In genomic region chr3:186653984-186654383, GRCh38 we compare ENCODE assay signal across 16 cellular contexts. TPM values are rescaled to one million over a fixed set of nuclear protein-coding genes. Genes with fewer than 3 reads are reported as not detected.
DNase-seq lines count a peak whose midpoint lies in the region; ATAC-seq lines count a peak whose summit lies in the region.
"Had no signal": no experiment of that assay in that cellular context is flagged by ENCODE, and none has a peak within 500 bp of the region (broad histone marks: within the 10 kb centered on the region; RNA-seq: fewer than 3 reads in every experiment).

No MANE protein-coding gene starts in this region.

- H2BK5ac ChIP-seq in neuronal stem cell (ENCODE audit: low read length): no peak overlapping the region

- H2AK5ac ChIP-seq in neuronal stem cell (ENCODE audit: low read depth, low read length): no peak overlapping the region

- H3K4ac ChIP-seq in neuronal stem cell (ENCODE audit: low read length): no peak overlapping the region

- H2AFZ ChIP-seq in Karpas-422 (ENCODE audit: low read length) (peak overlapping the region; percentile 71; the same call in 1 of the 2 replicates), neuronal stem cell (ENCODE audit: low read length) (peak overlapping the region; percentile 77)

- H2BK120ac ChIP-seq in neuronal stem cell (ENCODE audit: low read depth, low read length): no peak overlapping the region

- H3K4me2 ChIP-seq in Karpas-422 (ENCODE audit: low read depth, low read length, poor library complexity, severe bottlenecking) (peak overlapping the region; percentile 53), neuronal stem cell (ENCODE audit: insufficient read depth, low read length, poor library complexity, severe bottlenecking) (peak overlapping the region; percentile 2)

- peak overlapping the region; percentile 50 for H3K9ac ChIP-seq in Karpas-422 (ENCODE audit: low read length)
- H3K9ac ChIP-seq in neuronal stem cell (ENCODE audit: low read depth, low read length, poor library complexity): no peak overlapping the region

- H3K27me3 ChIP-seq in Karpas-422 (ENCODE audit: low read length) (no peaks in the 10 kb centered on the region), neuronal stem cell (ENCODE audit: control insufficient read depth in 3 of 3, insufficient read depth in 3 of 3, low read depth in 1 of 3, low read length in 3 of 3) (no peaks in the 10 kb centered on the region)
- H3K27me3 ChIP-seq: sigmoid colon had no signal

- H3K79me2 ChIP-seq in Karpas-422 (ENCODE audit: low read length): no peaks in the 10 kb centered on the region

- H3K36me3 ChIP-seq in Karpas-422 (ENCODE audit: insufficient read depth, low read length) (no peaks in the 10 kb centered on the region), neuronal stem cell (replicated peaks in 1 of 2; ENCODE audit: control insufficient read depth in 2 of 2, insufficient read depth in 2 of 2, low read length in 2 of 2) (no peaks in the 10 kb centered on the region)
- H3K36me3 ChIP-seq: sigmoid colon had no signal

- no peaks in the 10 kb centered on the region for H3K79me1 ChIP-seq in neuronal stem cell (ENCODE audit: low read depth, low read length)

- peak overlapping the region; percentile 10; the same call in 1 of the 2 replicates for H3K4me3 ChIP-seq in Karpas-422 (ENCODE audit: low read length)
- no peak overlapping the region for H3K4me3 ChIP-seq in neuronal stem cell (ENCODE audit: low read length in 2 of 2)
- H3K4me3 ChIP-seq: sigmoid colon had no signal

- ATAC-seq in HG03280 (IDR thresholded peaks at IDR 0.05; ENCODE audit: unreplicated experiment): no peak
- ATAC-seq in HG02981 (IDR thresholded peaks at IDR 0.05; ENCODE audit: unreplicated experiment): no peak

- DNase-seq in ELR (ENCODE audit: low read depth): peak; percentile 9
- DNase-seq in Karpas-422: no peak
- DNase-seq in ecto neural progenitor cell (ENCODE audit: low spot score): peak; percentile 69
- peak; percentile 27 for DNase-seq in neuronal stem cell (ENCODE audit: low spot score)
- no peak for DNase-seq in kidney tubule cell (ENCODE audit: low spot score)
- DNase-seq: activated CD4-positive, alpha-beta memory T cell treated with anti-CD3 and anti-CD28 coated beads for 36 hours; activated gamma-delta T cell treated with Interleukin-2 at 50 U/mL for 16 hours; COR-L47; MV-4-11; NK-92 treated with Interleukin-12 subunit alpha and Interleukin-12 subunit beta, amount 100 ng/mL, for 24 hours; sigmoid colon; substantia nigra; T-helper 17 cell had no signal

- H3K9me2 ChIP-seq in Karpas-422 (replicated peaks; ENCODE audit: insufficient read depth, low read length): no peaks in the 10 kb centered on the region

- no peaks in the 10 kb centered on the region for H4K20me1 ChIP-seq in Karpas-422 (ENCODE audit: insufficient read depth, low read depth, low read length)

- H3K18ac ChIP-seq in neuronal stem cell (ENCODE audit: low read length): peak overlapping the region; percentile 12

- no peak overlapping the region for H3K14ac ChIP-seq in neuronal stem cell (ENCODE audit: low read length)

- peaks cover 25% of the 10 kb centered on the region for H3K4me1 ChIP-seq in Karpas-422 (ENCODE audit: low read length)
- H3K4me1 ChIP-seq in neuronal stem cell (ENCODE audit: control insufficient read depth in 2 of 2, insufficient read depth in 1 of 2, low read depth in 1 of 2, low read length in 2 of 2): peaks cover 0 to 4% of the 10 kb centered on the region in 2 donors
- H3K4me1 ChIP-seq: sigmoid colon had no signal

- H3K9me3 ChIP-seq in Karpas-422 (ENCODE audit: low read length) (no peaks in the 10 kb centered on the region), neuronal stem cell (replicated peaks in 1 of 2; ENCODE audit: control insufficient read depth in 2 of 2, insufficient read depth in 1 of 2, low read depth in 1 of 2, low read length in 2 of 2) (no peaks in the 10 kb centered on the region)
- H3K9me3 ChIP-seq: sigmoid colon had no signal

- no peak overlapping the region for H3K23ac ChIP-seq in neuronal stem cell (ENCODE audit: low read depth, low read length, poor library complexity)

- no peak overlapping the region for H4K91ac ChIP-seq in neuronal stem cell (ENCODE audit: low read depth, low read length, poor library complexity)

- WGBS in neuronal stem cell (ENCODE audit: extremely low coverage in 2 of 2, insufficient read length in 2 of 2, insufficient replicate concordance in 1 of 2), 2 donors: no CpG with 5 or more reads among the region's 6 CpGs

- no peak overlapping the region for H2BK15ac ChIP-seq in neuronal stem cell (ENCODE audit: low read length)

- H2BK12ac ChIP-seq in neuronal stem cell (ENCODE audit: low read length): no peak overlapping the region

- H3K27ac ChIP-seq in Karpas-422 (ENCODE audit: low read length) (peak overlapping the region; percentile 88), neuronal stem cell (replicated peaks; ENCODE audit: low read length) (no peak overlapping the region)
- H3K27ac ChIP-seq: epithelial cell of prostate, sigmoid colon had no signal

- no peak overlapping the region for H4K8ac ChIP-seq in neuronal stem cell (ENCODE audit: low read depth, low read length)

RNA-seq across cellular contexts. Expression of gene HRG, which starts 11.8 kb away (rescaled TPM):
- not detected in 2 replicates for total RNA-seq in Karpas-422 (2014; rRNA removed; shearing (Covaris generic); ENCODE audit: low replicate concordance)
- not detected for polyA plus RNA-seq in neuronal stem cell (2013, experiment 1 of 2)
- polyA plus RNA-seq in neuronal stem cell (2013, experiment 2 of 2): not detected
- total RNA-seq: activated CD4-positive, alpha-beta memory T cell treated with anti-CD3 and anti-CD28 coated beads for 36 hours; sigmoid colon; T-helper 17 cell had no signal

RNA-seq across cellular contexts. Expression of gene FETUB, which starts 13.8 kb away (rescaled TPM):
- total RNA-seq in Karpas-422 (2014; rRNA removed; shearing (Covaris generic); ENCODE audit: low replicate concordance): not detected in 2 replicates
- not detected for polyA plus RNA-seq in neuronal stem cell (2013, experiment 1 of 2)
- not detected for polyA plus RNA-seq in neuronal stem cell (2013, experiment 2 of 2)
- total RNA-seq: activated CD4-positive, alpha-beta memory T cell treated with anti-CD3 and anti-CD28 coated beads for 36 hours; sigmoid colon; T-helper 17 cell had no signal

RNA-seq across cellular contexts. Expression of gene AHSG, which starts 41.1 kb away (rescaled TPM):
- total RNA-seq in Karpas-422 (2014; rRNA removed; shearing (Covaris generic); ENCODE audit: low replicate concordance): not detected in 2 replicates
- polyA plus RNA-seq in neuronal stem cell (2013, experiment 1 of 2): 0.13 TPM
- polyA plus RNA-seq in neuronal stem cell (2013, experiment 2 of 2): 0.10 TPM
- total RNA-seq: activated CD4-positive, alpha-beta memory T cell treated with anti-CD3 and anti-CD28 coated beads for 36 hours; sigmoid colon; T-helper 17 cell had no signal

Comparison
In these comparisons a context has a peak if more than half of its experiments do, and no peak if none do; other contexts are left out.
1. DNase-seq: peak in ELR (single experiment), ecto neural progenitor cell (single experiment) and neuronal stem cell (single experiment); none in Karpas-422 (single experiment) and kidney tubule cell (single experiment).